ENCODE assay signal across 9 cellular contexts in the genomic region with DNA sequence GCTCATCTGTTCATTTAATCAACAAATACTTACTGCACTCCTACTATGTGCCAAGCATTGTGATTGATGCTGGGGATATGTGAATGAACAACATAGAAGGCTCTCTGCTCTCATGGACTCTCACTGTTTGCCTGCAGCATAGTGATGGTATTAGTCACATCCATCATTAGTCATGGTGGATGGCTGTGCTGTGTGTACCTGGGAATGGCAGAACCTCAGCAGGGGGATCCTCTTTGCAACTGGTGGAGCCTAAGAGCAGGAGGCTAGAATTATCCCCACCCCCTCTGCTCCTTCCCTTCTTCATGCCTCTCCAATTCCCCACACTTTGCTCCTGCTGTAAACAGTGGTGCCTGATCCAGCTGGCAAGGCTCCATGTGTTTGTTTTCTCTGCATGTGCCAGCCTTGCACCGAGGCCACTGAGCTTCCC. TPM values are rescaled to one million over a fixed set of nuclear protein-coding genes. Genes with fewer than 3 reads are reported as not detected.
DNase-seq lines count a peak whose midpoint lies in the region; ATAC-seq and TF ChIP-seq lines count a peak whose summit lies in the region.
"Had no signal": no experiment of that assay in that cellular context is flagged by ENCODE, and none has a peak within 500 bp of the region (broad histone marks: within the 10 kb centered on the region; RNA-seq: fewer than 3 reads in every experiment).

No MANE protein-coding gene starts in this region.

- ATAC-seq in activated naive CD8-positive, alpha-beta T cell treated with anti-CD3 and anti-CD28 coated beads, Interleukin-2, amount 50 U/mL, for 24 hours: peak; percentile 85
- ATAC-seq in gastroesophageal sphincter: peak; percentile 57

- no peaks in the 10 kb centered on the region for H3K9me3 ChIP-seq in gastroesophageal sphincter
- no peaks in the 10 kb centered on the region for H3K9me3 ChIP-seq in vagina

- H3K27ac ChIP-seq in gastroesophageal sphincter: peak overlapping the region; percentile 2 to 74 (median 58)
- H3K27ac ChIP-seq in vagina: peak overlapping the region; percentile 5
- H3K27ac ChIP-seq: VCaP had no signal

- 33% methylated on average over 1 of the region's 1 CpG; no CpG with 5 or more reads in 1 of the 2 donors for whole genome bisulfite sequencing in gastroesophageal sphincter (ENCODE audit: low coverage in 1 of 2), 2 donors

- H3K36me3 ChIP-seq in gastroesophageal sphincter (peaks cover 0 to 6% of the 10 kb centered on the region in 2 donors), vagina (no peaks in the 10 kb centered on the region)

- peaks cover 4% of the 10 kb centered on the region for H3K4me1 Mint-ChIP-seq in activated naive CD8-positive, alpha-beta T cell treated with anti-CD3 and anti-CD28 coated beads, Interleukin-2, amount 50 U/mL, for 24 hours
- no peaks in the 10 kb centered on the region for H3K4me1 Mint-ChIP-seq in activated naive CD8-positive, alpha-beta T cell treated with anti-CD3 and anti-CD28 coated beads for 36 hours

- intact Hi-C loops in vagina (cut with DNase I): no loop called here

- H3K4me1 ChIP-seq in gastroesophageal sphincter: peaks cover 20 to 87% (median 36%) of the 10 kb centered on the region in 3 donors
- peaks cover 54% of the 10 kb centered on the region for H3K4me1 ChIP-seq in vagina

- TF ChIP-seq CTCF in gastroesophageal sphincter (IDR thresholded peaks at IDR 0.05) (no peak), vagina (IDR thresholded peaks at IDR 0.05) (no peak), GM10266 (IDR thresholded peaks at IDR 0.05; ENCODE audit: control insufficient read depth, insufficient read depth, low read depth, missing control alignments) (no peak)

- no peaks in the 10 kb centered on the region for H3K27me3 ChIP-seq in gastroesophageal sphincter
- H3K27me3 ChIP-seq in vagina: no peaks in the 10 kb centered on the region

- no peak for TF ChIP-seq EP300 in gastroesophageal sphincter (IDR thresholded peaks at IDR 0.05)

- no peak overlapping the region for H3K27ac Mint-ChIP-seq in activated naive CD8-positive, alpha-beta T cell treated with anti-CD3 and anti-CD28 coated beads, Interleukin-2, amount 50 U/mL, for 24 hours
- no peak overlapping the region for H3K27ac Mint-ChIP-seq in activated naive CD8-positive, alpha-beta T cell treated with anti-CD3 and anti-CD28 coated beads for 36 hours

- H3K9me3 Mint-ChIP-seq in activated naive CD8-positive, alpha-beta T cell treated with anti-CD3 and anti-CD28 coated beads, Interleukin-2, amount 50 U/mL, for 24 hours: no peaks in the 10 kb centered on the region
- H3K9me3 Mint-ChIP-seq in activated naive CD8-positive, alpha-beta T cell treated with anti-CD3 and anti-CD28 coated beads for 36 hours: no peaks in the 10 kb centered on the region

- no peaks in the 10 kb centered on the region for H3K27me3 Mint-ChIP-seq in activated naive CD8-positive, alpha-beta T cell treated with anti-CD3 and anti-CD28 coated beads, Interleukin-2, amount 50 U/mL, for 24 hours
- H3K27me3 Mint-ChIP-seq in activated naive CD8-positive, alpha-beta T cell treated with anti-CD3 and anti-CD28 coated beads for 36 hours: no peaks in the 10 kb centered on the region

- DNase-seq in activated naive CD8-positive, alpha-beta T cell treated with anti-CD3 and anti-CD28 coated beads, Interleukin-2, amount 50 U/mL, for 24 hours: no peak
- no peak for DNase-seq in activated naive CD8-positive, alpha-beta T cell treated with anti-CD3 and anti-CD28 coated beads for 36 hours
- DNase-seq in RKO (ENCODE audit: low spot score): peak; percentile 78
- DNase-seq in vagina (ENCODE audit: extremely low spot score in 2 of 2): peak in 1 of 2 donors; percentile 80
- no peak for DNase-seq in GM10266 (ENCODE audit: extremely low spot score)
- DNase-seq in NCI-H524 treated with DMSO at 0.1 percent for 48 hours (lab: John Stamatoyannopoulos, UW): no peak
- no peak for DNase-seq in stimulated activated CD4-positive, alpha-beta T cell treated with anti-CD3 and anti-CD28 coated beads, Interleukin-2, amount 100 ng/mL, for 48 hours

- H3K4me3 ChIP-seq in gastroesophageal sphincter (no peak overlapping the region), vagina (no peak overlapping the region)

- TF ChIP-seq POLR2A in gastroesophageal sphincter (IDR thresholded peaks at IDR 0.05) (no peak), vagina (IDR thresholded peaks at IDR 0.05) (no peak)

- H3K4me3 Mint-ChIP-seq in activated naive CD8-positive, alpha-beta T cell treated with anti-CD3 and anti-CD28 coated beads, Interleukin-2, amount 50 U/mL, for 24 hours: no peak overlapping the region
- no peak overlapping the region for H3K4me3 Mint-ChIP-seq in activated naive CD8-positive, alpha-beta T cell treated with anti-CD3 and anti-CD28 coated beads for 36 hours

- no peaks in the 10 kb centered on the region for H3K36me3 Mint-ChIP-seq in activated naive CD8-positive, alpha-beta T cell treated with anti-CD3 and anti-CD28 coated beads, Interleukin-2, amount 50 U/mL, for 24 hours (ENCODE audit: low read depth)
- no peaks in the 10 kb centered on the region for H3K36me3 Mint-ChIP-seq in activated naive CD8-positive, alpha-beta T cell treated with anti-CD3 and anti-CD28 coated beads for 36 hours

RNA-seq across cellular contexts. Expression of a gene that starts 20.5 kb away (rescaled TPM):
- under 1 TPM in 1 of 2 experiments, not detected in 1; 0.44 TPM for total RNA-seq in activated naive CD8-positive, alpha-beta T cell treated with anti-CD3 and anti-CD28 coated beads for 36 hours
- total RNA-seq in gastroesophageal sphincter (100 to 1,000 TPM in 1 of 4 donors, 10 to 100 TPM in 3; 41.5 to 130 (median 73.9) TPM), vagina (93.1 TPM)

Comparison
In these comparisons a context has a peak if more than half of its experiments do, and no peak if none do; other contexts are left out.
1. RNA of a gene that starts 20.5 kb away (total RNA-seq): 93.1 TPM in vagina (single experiment) and 41.5 to 130 TPM in gastroesophageal sphincter; 0.44 TPM in activated naive CD8-positive, alpha-beta T cell treated with anti-CD3 and anti-CD28 coated beads for 36 hours; every median in the first group is over 10 times any median in the second.